1 cellular context compared by ENCODE assay signal in the genomic region with DNA sequence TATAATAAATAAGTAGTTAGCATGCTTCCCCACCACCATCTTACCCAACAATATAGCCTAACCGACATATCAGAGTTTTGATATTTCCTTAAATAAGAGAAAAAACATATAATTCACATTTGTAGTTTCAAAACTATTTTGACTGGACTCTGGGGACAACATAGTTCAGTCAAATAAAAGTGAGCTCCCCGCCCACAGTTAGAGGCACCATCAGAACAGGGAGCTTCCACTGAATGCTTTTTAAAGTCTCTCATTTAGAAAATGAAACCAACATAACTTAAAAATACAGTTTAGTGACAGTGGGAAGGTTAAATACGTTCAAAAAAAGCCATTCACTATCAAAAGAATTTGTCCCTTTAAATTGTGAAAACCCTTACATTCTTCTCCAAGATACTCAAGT.
TF ChIP-seq lines count a peak whose summit lies in the region.

No MANE protein-coding gene starts in this region.

TF ChIP-seq in WTC11, 78 proteins besides CTCF, POLR2A, EP300 and RAD21 (continued from another document):
- TF ChIP-seq, protein P1, sequence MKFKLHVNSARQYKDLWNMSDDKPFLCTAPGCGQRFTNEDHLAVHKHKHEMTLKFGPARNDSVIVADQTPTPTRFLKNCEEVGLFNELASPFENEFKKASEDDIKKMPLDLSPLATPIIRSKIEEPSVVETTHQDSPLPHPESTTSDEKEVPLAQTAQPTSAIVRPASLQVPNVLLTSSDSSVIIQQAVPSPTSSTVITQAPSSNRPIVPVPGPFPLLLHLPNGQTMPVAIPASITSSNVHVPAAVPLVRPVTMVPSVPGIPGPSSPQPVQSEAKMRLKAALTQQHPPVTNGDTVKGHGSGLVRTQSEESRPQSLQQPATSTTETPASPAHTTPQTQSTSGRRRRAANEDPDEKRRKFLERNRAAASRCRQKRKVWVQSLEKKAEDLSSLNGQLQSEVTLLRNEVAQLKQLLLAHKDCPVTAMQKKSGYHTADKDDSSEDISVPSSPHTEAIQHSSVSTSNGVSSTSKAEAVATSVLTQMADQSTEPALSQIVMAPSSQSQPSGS (CRISPR knock-in tag; IDR thresholded peaks at IDR 0.05; ENCODE audit: borderline replicate concordance, low read depth) = no peak
- TF ChIP-seq, protein P2, sequence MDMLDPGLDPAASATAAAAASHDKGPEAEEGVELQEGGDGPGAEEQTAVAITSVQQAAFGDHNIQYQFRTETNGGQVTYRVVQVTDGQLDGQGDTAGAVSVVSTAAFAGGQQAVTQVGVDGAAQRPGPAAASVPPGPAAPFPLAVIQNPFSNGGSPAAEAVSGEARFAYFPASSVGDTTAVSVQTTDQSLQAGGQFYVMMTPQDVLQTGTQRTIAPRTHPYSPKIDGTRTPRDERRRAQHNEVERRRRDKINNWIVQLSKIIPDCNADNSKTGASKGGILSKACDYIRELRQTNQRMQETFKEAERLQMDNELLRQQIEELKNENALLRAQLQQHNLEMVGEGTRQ (CRISPR knock-in tag; IDR thresholded peaks at IDR 0.05) = no peak
- TF ChIP-seq PRRX2 (CRISPR knock-in tag; IDR thresholded peaks at IDR 0.05) = no peak
- TF ChIP-seq ZNF263 (CRISPR knock-in tag; IDR thresholded peaks at IDR 0.05; ENCODE audit: low read depth) = no peak
- TF ChIP-seq, protein P3, sequence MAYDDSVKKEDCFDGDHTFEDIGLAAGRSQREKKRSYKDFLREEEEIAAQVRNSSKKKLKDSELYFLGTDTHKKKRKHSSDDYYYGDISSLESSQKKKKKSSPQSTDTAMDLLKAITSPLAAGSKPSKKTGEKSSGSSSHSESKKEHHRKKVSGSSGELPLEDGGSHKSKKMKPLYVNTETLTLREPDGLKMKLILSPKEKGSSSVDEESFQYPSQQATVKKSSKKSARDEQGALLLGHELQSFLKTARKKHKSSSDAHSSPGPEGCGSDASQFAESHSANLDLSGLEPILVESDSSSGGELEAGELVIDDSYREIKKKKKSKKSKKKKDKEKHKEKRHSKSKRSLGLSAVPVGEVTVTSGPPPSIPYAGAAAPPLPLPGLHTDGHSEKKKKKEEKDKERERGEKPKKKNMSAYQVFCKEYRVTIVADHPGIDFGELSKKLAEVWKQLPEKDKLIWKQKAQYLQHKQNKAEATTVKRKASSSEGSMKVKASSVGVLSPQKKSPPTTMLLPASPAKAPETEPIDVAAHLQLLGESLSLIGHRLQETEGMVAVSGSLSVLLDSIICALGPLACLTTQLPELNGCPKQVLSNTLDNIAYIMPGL (CRISPR knock-in tag; IDR thresholded peaks at IDR 0.05) = no peak
- TF ChIP-seq, protein P4, sequence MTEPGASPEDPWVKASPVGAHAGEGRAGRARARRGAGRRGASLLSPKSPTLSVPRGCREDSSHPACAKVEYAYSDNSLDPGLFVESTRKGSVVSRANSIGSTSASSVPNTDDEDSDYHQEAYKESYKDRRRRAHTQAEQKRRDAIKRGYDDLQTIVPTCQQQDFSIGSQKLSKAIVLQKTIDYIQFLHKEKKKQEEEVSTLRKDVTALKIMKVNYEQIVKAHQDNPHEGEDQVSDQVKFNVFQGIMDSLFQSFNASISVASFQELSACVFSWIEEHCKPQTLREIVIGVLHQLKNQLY (CRISPR knock-in tag; IDR thresholded peaks at IDR 0.05) = no peak
- TF ChIP-seq, protein P5, sequence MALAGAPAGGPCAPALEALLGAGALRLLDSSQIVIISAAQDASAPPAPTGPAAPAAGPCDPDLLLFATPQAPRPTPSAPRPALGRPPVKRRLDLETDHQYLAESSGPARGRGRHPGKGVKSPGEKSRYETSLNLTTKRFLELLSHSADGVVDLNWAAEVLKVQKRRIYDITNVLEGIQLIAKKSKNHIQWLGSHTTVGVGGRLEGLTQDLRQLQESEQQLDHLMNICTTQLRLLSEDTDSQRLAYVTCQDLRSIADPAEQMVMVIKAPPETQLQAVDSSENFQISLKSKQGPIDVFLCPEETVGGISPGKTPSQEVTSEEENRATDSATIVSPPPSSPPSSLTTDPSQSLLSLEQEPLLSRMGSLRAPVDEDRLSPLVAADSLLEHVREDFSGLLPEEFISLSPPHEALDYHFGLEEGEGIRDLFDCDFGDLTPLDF (CRISPR knock-in tag; IDR thresholded peaks at IDR 0.05) = no peak
- TF ChIP-seq, protein P6, sequence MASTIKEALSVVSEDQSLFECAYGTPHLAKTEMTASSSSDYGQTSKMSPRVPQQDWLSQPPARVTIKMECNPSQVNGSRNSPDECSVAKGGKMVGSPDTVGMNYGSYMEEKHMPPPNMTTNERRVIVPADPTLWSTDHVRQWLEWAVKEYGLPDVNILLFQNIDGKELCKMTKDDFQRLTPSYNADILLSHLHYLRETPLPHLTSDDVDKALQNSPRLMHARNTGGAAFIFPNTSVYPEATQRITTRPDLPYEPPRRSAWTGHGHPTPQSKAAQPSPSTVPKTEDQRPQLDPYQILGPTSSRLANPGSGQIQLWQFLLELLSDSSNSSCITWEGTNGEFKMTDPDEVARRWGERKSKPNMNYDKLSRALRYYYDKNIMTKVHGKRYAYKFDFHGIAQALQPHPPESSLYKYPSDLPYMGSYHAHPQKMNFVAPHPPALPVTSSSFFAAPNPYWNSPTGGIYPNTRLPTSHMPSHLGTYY (CRISPR knock-in tag; IDR thresholded peaks at IDR 0.05) = no peak
